ENCODE assay signal across 1 cellular context in the genomic region with DNA sequence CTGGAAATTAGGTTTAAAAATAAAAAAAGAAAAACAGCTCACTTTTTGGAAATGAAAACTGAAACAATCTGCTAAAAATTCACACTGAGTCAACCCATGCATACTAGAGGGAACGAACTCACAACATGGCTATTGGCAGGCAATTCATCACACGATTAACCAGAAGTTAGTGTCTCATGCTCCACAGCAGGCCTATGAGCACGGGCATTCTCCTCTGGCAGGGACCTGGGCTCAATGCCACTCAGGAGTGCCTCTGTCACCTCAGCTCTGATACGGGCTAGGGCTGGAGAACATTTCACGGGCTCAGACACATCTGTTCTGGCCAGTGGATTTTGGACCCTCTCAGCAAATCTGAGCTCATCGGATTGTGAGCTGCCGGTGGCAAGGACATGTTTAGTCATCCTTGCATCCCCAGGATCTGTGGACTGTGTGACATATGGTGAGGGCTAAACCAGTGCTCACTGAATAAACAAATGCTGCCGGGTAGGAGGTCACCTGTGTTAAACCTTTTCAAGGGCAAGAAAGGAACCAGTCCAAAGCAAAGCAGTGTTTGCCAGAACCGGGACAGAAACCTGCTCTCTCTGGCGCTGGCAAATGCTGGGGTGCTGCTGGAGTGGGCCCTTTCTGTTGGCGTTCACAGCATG.
TF ChIP-seq lines count a peak whose summit lies in the region.

No MANE protein-coding gene starts in this region.

TF ChIP-seq in HepG2, 621 proteins besides CTCF, POLR2A, EP300 and RAD21 (continued from another document and continues in another):
- TF ChIP-seq, protein P1, sequence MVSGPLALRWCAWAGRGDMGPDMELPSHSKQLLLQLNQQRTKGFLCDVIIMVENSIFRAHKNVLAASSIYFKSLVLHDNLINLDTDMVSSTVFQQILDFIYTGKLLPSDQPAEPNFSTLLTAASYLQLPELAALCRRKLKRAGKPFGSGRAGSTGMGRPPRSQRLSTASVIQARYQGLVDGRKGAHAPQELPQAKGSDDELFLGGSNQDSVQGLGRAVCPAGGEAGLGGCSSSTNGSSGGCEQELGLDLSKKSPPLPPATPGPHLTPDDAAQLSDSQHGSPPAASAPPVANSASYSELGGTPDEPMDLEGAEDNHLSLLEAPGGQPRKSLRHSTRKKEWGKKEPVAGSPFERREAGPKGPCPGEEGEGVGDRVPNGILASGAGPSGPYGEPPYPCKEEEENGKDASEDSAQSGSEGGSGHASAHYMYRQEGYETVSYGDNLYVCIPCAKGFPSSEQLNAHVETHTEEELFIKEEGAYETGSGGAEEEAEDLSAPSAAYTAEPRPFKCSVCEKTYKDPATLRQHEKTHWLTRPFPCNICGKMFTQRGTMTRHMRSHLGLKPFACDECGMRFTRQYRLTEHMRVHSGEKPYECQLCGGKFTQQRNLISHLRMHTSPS (CRISPR knock-in tag; IDR thresholded peaks at IDR 0.05; ENCODE audit: low read depth), result peak; percentile 75
- TF ChIP-seq TBX2 (CRISPR knock-in tag; IDR thresholded peaks at IDR 0.05; ENCODE audit: borderline replicate concordance) (peak; percentile 72), SAFB2 (CRISPR knock-in tag; IDR thresholded peaks at IDR 0.05; ENCODE audit: borderline replicate concordance, low read depth) (no peak), MIER2 (CRISPR knock-in tag; IDR thresholded peaks at IDR 0.05) (no peak), NONO (IDR thresholded peaks at IDR 0.05) (no peak), NONO (CRISPR knock-in tag; conservative IDR thresholded peaks at IDR 0.05) (0 out of 2 replicates have a peak, but pooled peaks have one; percentile 20), ZNF644 (CRISPR knock-in tag; IDR thresholded peaks at IDR 0.05; ENCODE audit: low read depth) (peak; percentile 41; the same call in 1 of the 2 replicates), ZNF720 (CRISPR knock-in tag; IDR thresholded peaks at IDR 0.05) (no peak), SKI (IDR thresholded peaks at IDR 0.05; ENCODE audit: partially characterized antibody) (peak; percentile 33), ZBTB20 (CRISPR knock-in tag; IDR thresholded peaks at IDR 0.05; ENCODE audit: borderline replicate concordance, low read depth) (peak; percentile 87; the same call in 1 of the 2 replicates), KLF15 (CRISPR knock-in tag; IDR thresholded peaks at IDR 0.05; ENCODE audit: borderline replicate concordance) (no peak), RCOR2 (CRISPR knock-in tag; IDR thresholded peaks at IDR 0.05) (peak; percentile 92), ZNF460 (CRISPR knock-in tag; IDR thresholded peaks at IDR 0.05; ENCODE audit: borderline replicate concordance) (no peak), ZNF20 (CRISPR knock-in tag; IDR thresholded peaks at IDR 0.05) (no peak), ZNF256 (CRISPR knock-in tag; conservative IDR thresholded peaks at IDR 0.05) (no peak), ZNF496 (CRISPR knock-in tag; IDR thresholded peaks at IDR 0.05; ENCODE audit: insufficient replicate concordance) (no peak), NCOA1 (CRISPR knock-in tag; IDR thresholded peaks at IDR 0.05) (no peak), ZNF747 (CRISPR knock-in tag; IDR thresholded peaks at IDR 0.05; ENCODE audit: borderline replicate concordance) (no peak), ZSCAN20 (CRISPR knock-in tag; IDR thresholded peaks at IDR 0.05; ENCODE audit: borderline replicate concordance) (no peak), AGO2 (optimal IDR thresholded peaks at IDR 0.05; ENCODE audit: low read depth, low read length) (no peak), ZNF296 (CRISPR knock-in tag; conservative IDR thresholded peaks at IDR 0.05) (no peak), MBNL3 (CRISPR knock-in tag; conservative IDR thresholded peaks at IDR 0.05) (no peak), ZNF225 (CRISPR knock-in tag; IDR thresholded peaks at IDR 0.05) (0 out of 2 replicates have a peak, but pooled peaks have one; percentile 36), NFKB2 (CRISPR knock-in tag; IDR thresholded peaks at IDR 0.05; ENCODE audit: borderline replicate concordance) (no peak; the same call in 1 of the 2 replicates), GATA4 (IDR thresholded peaks at IDR 0.05; ENCODE audit: borderline replicate concordance, low read depth) (no peak), NR2F6 (IDR thresholded peaks at IDR 0.05) (peak; percentile 65), NR2F6 (CRISPR knock-in tag; IDR thresholded peaks at IDR 0.05) (peak; percentile 56; the same call in 1 of the 2 replicates)
- TF ChIP-seq, protein P2, sequence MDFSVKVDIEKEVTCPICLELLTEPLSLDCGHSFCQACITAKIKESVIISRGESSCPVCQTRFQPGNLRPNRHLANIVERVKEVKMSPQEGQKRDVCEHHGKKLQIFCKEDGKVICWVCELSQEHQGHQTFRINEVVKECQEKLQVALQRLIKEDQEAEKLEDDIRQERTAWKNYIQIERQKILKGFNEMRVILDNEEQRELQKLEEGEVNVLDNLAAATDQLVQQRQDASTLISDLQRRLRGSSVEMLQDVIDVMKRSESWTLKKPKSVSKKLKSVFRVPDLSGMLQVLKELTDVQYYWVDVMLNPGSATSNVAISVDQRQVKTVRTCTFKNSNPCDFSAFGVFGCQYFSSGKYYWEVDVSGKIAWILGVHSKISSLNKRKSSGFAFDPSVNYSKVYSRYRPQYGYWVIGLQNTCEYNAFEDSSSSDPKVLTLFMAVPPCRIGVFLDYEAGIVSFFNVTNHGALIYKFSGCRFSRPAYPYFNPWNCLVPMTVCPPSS (IDR thresholded peaks at IDR 0.05), result no peak
- TF ChIP-seq, protein P3, sequence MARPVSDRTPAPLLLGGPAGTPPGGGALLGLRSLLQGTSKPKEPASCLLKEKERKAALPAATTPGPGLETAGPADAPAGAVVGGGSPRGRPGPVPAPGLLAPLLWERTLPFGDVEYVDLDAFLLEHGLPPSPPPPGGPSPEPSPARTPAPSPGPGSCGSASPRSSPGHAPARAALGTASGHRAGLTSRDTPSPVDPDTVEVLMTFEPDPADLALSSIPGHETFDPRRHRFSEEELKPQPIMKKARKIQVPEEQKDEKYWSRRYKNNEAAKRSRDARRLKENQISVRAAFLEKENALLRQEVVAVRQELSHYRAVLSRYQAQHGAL (CRISPR knock-in tag; IDR thresholded peaks at IDR 0.05; ENCODE audit: not compliant biosample characterization), result no peak
- TF ChIP-seq, protein P4, sequence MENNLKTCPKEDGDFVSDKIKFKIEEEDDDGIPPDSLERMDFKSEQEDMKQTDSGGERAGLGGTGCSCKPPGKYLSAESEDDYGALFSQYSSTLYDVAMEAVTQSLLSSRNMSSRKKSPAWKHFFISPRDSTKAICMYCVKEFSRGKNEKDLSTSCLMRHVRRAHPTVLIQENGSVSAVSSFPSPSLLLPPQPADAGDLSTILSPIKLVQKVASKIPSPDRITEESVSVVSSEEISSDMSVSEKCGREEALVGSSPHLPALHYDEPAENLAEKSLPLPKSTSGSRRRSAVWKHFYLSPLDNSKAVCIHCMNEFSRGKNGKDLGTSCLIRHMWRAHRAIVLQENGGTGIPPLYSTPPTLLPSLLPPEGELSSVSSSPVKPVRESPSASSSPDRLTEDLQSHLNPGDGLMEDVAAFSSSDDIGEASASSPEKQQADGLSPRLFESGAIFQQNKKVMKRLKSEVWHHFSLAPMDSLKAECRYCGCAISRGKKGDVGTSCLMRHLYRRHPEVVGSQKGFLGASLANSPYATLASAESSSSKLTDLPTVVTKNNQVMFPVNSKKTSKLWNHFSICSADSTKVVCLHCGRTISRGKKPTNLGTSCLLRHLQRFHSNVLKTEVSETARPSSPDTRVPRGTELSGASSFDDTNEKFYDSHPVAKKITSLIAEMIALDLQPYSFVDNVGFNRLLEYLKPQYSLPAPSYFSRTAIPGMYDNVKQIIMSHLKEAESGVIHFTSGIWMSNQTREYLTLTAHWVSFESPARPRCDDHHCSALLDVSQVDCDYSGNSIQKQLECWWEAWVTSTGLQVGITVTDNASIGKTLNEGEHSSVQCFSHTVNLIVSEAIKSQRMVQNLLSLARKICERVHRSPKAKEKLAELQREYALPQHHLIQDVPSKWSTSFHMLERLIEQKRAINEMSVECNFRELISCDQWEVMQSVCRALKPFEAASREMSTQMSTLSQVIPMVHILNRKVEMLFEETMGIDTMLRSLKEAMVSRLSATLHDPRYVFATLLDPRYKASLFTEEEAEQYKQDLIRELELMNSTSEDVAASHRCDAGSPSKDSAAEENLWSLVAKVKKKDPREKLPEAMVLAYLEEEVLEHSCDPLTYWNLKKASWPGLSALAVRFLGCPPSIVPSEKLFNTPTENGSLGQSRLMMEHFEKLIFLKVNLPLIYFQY (CRISPR knock-in tag; IDR thresholded peaks at IDR 0.05; ENCODE audit: borderline replicate concordance), result peak; percentile 81
- TF ChIP-seq, protein P5, sequence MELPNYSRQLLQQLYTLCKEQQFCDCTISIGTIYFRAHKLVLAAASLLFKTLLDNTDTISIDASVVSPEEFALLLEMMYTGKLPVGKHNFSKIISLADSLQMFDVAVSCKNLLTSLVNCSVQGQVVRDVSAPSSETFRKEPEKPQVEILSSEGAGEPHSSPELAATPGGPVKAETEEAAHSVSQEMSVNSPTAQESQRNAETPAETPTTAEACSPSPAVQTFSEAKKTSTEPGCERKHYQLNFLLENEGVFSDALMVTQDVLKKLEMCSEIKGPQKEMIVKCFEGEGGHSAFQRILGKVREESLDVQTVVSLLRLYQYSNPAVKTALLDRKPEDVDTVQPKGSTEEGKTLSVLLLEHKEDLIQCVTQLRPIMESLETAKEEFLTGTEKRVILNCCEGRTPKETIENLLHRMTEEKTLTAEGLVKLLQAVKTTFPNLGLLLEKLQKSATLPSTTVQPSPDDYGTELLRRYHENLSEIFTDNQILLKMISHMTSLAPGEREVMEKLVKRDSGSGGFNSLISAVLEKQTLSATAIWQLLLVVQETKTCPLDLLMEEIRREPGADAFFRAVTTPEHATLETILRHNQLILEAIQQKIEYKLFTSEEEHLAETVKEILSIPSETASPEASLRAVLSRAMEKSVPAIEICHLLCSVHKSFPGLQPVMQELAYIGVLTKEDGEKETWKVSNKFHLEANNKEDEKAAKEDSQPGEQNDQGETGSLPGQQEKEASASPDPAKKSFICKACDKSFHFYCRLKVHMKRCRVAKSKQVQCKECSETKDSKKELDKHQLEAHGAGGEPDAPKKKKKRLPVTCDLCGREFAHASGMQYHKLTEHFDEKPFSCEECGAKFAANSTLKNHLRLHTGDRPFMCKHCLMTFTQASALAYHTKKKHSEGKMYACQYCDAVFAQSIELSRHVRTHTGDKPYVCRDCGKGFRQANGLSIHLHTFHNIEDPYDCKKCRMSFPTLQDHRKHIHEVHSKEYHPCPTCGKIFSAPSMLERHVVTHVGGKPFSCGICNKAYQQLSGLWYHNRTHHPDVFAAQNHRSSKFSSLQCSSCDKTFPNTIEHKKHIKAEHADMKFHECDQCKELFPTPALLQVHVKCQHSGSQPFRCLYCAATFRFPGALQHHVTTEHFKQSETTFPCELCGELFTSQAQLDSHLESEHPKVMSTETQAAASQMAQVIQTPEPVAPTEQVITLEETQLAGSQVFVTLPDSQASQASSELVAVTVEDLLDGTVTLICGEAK (IDR thresholded peaks at IDR 0.05), result no peak
- TF ChIP-seq, protein P5 (CRISPR knock-in tag; IDR thresholded peaks at IDR 0.05), result no peak
- TF ChIP-seq, protein P6, sequence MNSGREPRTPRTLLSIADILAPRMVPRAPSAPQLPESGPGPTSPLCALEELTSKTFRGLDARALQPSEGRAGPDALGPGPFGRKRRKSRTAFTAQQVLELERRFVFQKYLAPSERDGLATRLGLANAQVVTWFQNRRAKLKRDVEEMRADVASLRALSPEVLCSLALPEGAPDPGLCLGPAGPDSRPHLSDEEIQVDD (CRISPR knock-in tag; IDR thresholded peaks at IDR 0.05; ENCODE audit: borderline replicate concordance), result no peak
- TF ChIP-seq, protein P7, sequence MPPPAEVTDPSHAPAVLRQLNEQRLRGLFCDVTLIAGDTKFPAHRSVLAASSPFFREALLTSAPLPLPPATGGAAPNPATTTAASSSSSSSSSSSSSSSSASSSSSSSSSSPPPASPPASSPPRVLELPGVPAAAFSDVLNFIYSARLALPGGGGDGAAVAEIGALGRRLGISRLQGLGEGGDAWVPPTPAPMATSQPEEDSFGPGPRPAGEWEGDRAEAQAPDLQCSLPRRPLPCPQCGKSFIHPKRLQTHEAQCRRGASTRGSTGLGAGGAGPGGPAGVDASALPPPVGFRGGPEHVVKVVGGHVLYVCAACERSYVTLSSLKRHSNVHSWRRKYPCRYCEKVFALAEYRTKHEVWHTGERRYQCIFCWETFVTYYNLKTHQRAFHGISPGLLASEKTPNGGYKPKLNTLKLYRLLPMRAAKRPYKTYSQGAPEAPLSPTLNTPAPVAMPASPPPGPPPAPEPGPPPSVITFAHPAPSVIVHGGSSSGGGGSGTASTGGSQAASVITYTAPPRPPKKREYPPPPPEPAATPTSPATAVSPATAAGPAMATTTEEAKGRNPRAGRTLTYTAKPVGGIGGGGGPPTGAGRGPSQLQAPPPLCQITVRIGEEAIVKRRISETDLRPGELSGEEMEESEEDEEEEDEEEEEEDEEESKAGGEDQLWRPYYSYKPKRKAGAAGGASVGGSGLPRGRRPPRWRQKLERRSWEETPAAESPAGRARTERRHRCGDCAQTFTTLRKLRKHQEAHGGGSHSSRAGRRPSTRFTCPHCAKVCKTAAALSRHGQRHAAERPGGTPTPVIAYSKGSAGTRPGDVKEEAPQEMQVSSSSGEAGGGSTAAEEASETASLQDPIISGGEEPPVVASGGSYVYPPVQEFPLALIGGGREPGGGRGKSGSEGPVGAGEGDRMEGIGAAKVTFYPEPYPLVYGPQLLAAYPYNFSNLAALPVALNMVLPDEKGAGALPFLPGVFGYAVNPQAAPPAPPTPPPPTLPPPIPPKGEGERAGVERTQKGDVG (CRISPR knock-in tag; IDR thresholded peaks at IDR 0.05; ENCODE audit: borderline replicate concordance), result 0 out of 2 replicates have a peak, but pooled peaks have one; percentile 62
